Comparison of ENCODE assay signal across 7 cellular contexts in the genomic region with DNA sequence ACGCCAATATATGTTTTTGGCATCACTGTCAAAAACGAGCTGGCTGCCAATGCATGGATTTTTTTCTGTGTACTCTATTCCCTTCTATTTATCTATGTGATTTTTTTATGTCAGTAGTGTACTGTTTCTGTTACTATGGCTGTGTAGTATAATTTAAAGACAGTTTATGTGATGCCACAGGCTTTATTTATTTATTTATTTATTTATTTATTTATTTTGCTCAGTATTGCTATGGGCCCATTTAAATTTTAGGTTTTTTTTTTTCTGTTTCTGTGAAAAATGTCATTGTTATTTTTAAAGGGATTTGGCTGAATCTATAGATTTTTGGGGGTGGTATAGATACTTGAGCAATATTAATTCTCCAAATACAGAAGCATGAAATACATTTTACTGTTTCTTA.
"Had no signal": no experiment of that assay in that cellular context is flagged by ENCODE, and none has a peak within 500 bp of the region (broad histone marks: within the 10 kb centered on the region; RNA-seq: fewer than 3 reads in every experiment).

No MANE protein-coding gene starts in this region.

- H3K4me3 ChIP-seq: GM12878 had no signal

- ATAC-seq: GM12878 had no signal

- FAIRE-seq: G401.6, GM12891, GM12892, GM18507, GM19239 had no signal

- DNase-seq: GDM1 had no signal
